In the genomic region with DNA sequence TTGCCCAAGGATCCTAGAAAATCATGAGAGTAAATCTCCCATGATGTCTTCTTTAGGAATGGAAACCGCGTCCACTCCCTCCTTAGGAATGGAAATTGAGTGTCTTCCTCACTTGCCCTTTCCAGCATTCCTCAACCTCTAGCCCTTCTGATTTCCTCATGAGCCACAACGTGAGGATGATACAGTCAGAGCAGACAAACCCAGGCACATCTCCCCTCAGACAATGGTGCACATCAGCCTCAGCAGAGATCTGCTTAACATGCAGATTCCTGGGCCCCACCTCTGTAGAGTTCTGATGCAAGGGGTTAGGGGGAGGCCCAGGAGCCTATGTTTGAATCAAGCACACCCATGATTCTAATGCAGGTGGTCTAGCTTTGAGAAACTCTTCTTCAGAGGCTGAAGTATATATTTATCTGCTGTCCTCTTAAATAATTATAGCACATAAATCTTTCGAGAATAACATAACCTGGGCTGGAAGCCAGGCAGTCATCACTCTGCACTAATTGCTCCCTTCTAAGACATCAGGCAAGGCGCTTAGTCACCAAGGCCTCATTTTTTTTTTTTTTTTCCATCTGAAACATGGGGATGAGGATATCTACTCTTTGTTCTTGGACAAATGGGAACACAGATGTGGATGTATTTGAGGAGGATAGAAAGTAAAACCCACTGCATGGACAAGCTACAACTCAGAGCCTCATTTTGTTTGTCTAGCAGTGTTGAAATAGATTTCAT, we compare ENCODE assay signal across 11 cellular contexts.
DNase-seq lines count a peak whose midpoint lies in the region; ATAC-seq, FAIRE-seq and TF ChIP-seq lines count a peak whose summit lies in the region.
"Had no signal": no experiment of that assay in that cellular context is flagged by ENCODE, and none has a peak within 500 bp of the region (broad histone marks: within the 10 kb centered on the region; RNA-seq: fewer than 3 reads in every experiment).

No MANE protein-coding gene starts in this region.

- H3K27me3 ChIP-seq in astrocyte (ENCODE audit: insufficient read depth, low read length) (no peaks in the 10 kb centered on the region), ascending aorta (no peaks in the 10 kb centered on the region)

- peak; percentile 74 for DNase-seq in AG10803 (ENCODE audit: low read depth)
- DNase-seq in NCI-H1436 treated with DMSO at 0.1 percent for 48 hours (lab: John Stamatoyannopoulos, UW), result peak; percentile 72
- peak; percentile 85 for DNase-seq in astrocyte (ENCODE audit: low read depth)
- peak; percentile 80 for DNase-seq in kidney glomerular epithelial cell (lab: John Stamatoyannopoulos, UW)
- DNase-seq in NCI-H526 (lab: John Stamatoyannopoulos, UW), result no peak
- DNase-seq in ascending aorta (ENCODE audit: low spot score in 2 of 2), result no peak
- DNase-seq in HuH-7 (ENCODE audit: low spot score), result no peak
- DNase-seq: activated naive CD8-positive, alpha-beta T cell treated with anti-CD3 and anti-CD28 coated beads, Interleukin-2, amount 10 ng/mL, durations not matched to agents 7 days and 5 days; Caco-2; immature natural killer cell had no signal

- TF ChIP-seq CTCF in AG10803 (conservative IDR thresholded peaks at IDR 0.05; ENCODE audit: low read length) (no peak), astrocyte (IDR thresholded peaks at IDR 0.05; ENCODE audit: insufficient read depth, low read depth, low read length) (no peak), ascending aorta (IDR thresholded peaks at IDR 0.05) (no peak)

- H3K4me1 Mint-ChIP-seq in astrocyte (ENCODE audit: low read depth, unreplicated experiment), result peaks cover 24% of the 10 kb centered on the region
- H3K4me1 Mint-ChIP-seq: activated naive CD8-positive, alpha-beta T cell treated with anti-CD3 and anti-CD28 coated beads, Interleukin-2, amount 10 ng/mL, durations not matched to agents 7 days and 5 days; immature natural killer cell had no signal

- H3K27ac Mint-ChIP-seq in astrocyte (ENCODE audit: unreplicated experiment), result peak overlapping the region; percentile 88
- H3K27ac Mint-ChIP-seq: activated naive CD8-positive, alpha-beta T cell treated with anti-CD3 and anti-CD28 coated beads, Interleukin-2, amount 10 ng/mL, durations not matched to agents 7 days and 5 days; immature natural killer cell had no signal

- H3K4me1 ChIP-seq in astrocyte (ENCODE audit: insufficient read depth, low read length) (peaks cover 18% of the 10 kb centered on the region), ascending aorta (no peaks in the 10 kb centered on the region)
- H3K4me1 ChIP-seq: Caco-2 had no signal

- no peak overlapping the region for H3K4me3 ChIP-seq in AG10803 (ENCODE audit: low read length)
- H3K4me3 ChIP-seq in astrocyte (ENCODE audit: insufficient read depth, low read depth, low read length), result no peak overlapping the region
- H3K4me3 ChIP-seq in ascending aorta, result no peak overlapping the region

- peak overlapping the region; percentile 13 for H3K9ac ChIP-seq in astrocyte (ENCODE audit: low read length)

- intact Hi-C loops in ascending aorta (cut with DNase I), result no loop called here

- peaks cover 37% of the 10 kb centered on the region for H4K20me1 ChIP-seq in astrocyte (ENCODE audit: insufficient read depth, low read length)

- H3K36me3 Mint-ChIP-seq in astrocyte (ENCODE audit: low read depth, unreplicated experiment), result peaks cover 46% of the 10 kb centered on the region
- H3K36me3 Mint-ChIP-seq: activated naive CD8-positive, alpha-beta T cell treated with anti-CD3 and anti-CD28 coated beads, Interleukin-2, amount 10 ng/mL, durations not matched to agents 7 days and 5 days; immature natural killer cell had no signal

- no peaks in the 10 kb centered on the region for H3K27me3 Mint-ChIP-seq in astrocyte (ENCODE audit: low read depth, unreplicated experiment)

- H3K36me3 ChIP-seq in astrocyte (ENCODE audit: insufficient read depth, low read length), result peaks cover 12% of the 10 kb centered on the region
- H3K36me3 ChIP-seq in ascending aorta, result peaks cover 15 to 29% of the 10 kb centered on the region in 2 donors

- no peaks in the 10 kb centered on the region for H3K9me3 Mint-ChIP-seq in astrocyte (ENCODE audit: unreplicated experiment)

- FAIRE-seq in astrocyte (lab: Jason Lieb, UNC), result no peak

- ATAC-seq in HG02623 (IDR thresholded peaks at IDR 0.05; ENCODE audit: unreplicated experiment), result no peak

- H3K9me3 ChIP-seq in astrocyte (ENCODE audit: insufficient read depth, low read depth, low read length), result no peaks in the 10 kb centered on the region
- H3K9me3 ChIP-seq in ascending aorta, result no peaks in the 10 kb centered on the region
- H3K9me3 ChIP-seq: Caco-2 had no signal

- H3K4me3 Mint-ChIP-seq in astrocyte (ENCODE audit: unreplicated experiment), result no peak overlapping the region
- H3K4me3 Mint-ChIP-seq: activated naive CD8-positive, alpha-beta T cell treated with anti-CD3 and anti-CD28 coated beads, Interleukin-2, amount 10 ng/mL, durations not matched to agents 7 days and 5 days; immature natural killer cell had no signal

- H3K4me2 ChIP-seq in astrocyte (ENCODE audit: low read length), result peak overlapping the region; percentile 4

- no peak overlapping the region for H2AFZ ChIP-seq in astrocyte (ENCODE audit: low read depth, low read length)

- peak overlapping the region; percentile 55 for H3K27ac ChIP-seq in astrocyte (ENCODE audit: low read depth, low read length)
- no peak overlapping the region for H3K27ac ChIP-seq in ascending aorta

- H3K79me2 ChIP-seq in astrocyte (ENCODE audit: insufficient read depth, low read length), result peaks cover 48% of the 10 kb centered on the region

Comparison
In these comparisons a context has a peak if more than half of its experiments do, and no peak if none do; other contexts are left out.
1. DNase-seq: peak in AG10803 (single experiment), NCI-H1436 treated with DMSO at 0.1 percent for 48 hours (single experiment), astrocyte (single experiment) and kidney glomerular epithelial cell (single experiment); none in NCI-H526 (0 of 2), ascending aorta (0 of 2) and HuH-7 (single experiment).